Comparison of ENCODE assay signal across 8 cellular contexts in genomic region chr15:51736646-51737537, GRCh38. TPM values are rescaled to one million over a fixed set of nuclear protein-coding genes. Genes with fewer than 3 reads are reported as not detected.
A peak's percentile ranks its signal among the peaks of the same experiment; 100 is the strongest.
DNase-seq lines count a peak whose midpoint lies in the region; ATAC-seq, FAIRE-seq and TF ChIP-seq lines count a peak whose summit lies in the region.

No MANE protein-coding gene starts in this region.

- CTCF ChIA-PET in A549 (lab: Yijun Ruan, JAX) = interaction anchor here (0.8 to 9.8 kb wide), 15 partner anchors 10 to 87 kb away, joined by 3 to 73 read pairs (median 4); no protein-coding TSS in a partner anchor

- no peak overlapping the region for H3K4ac ChIP-seq in neuronal stem cell (ENCODE audit: low read length)

- H3K27ac ChIP-seq in A549 (peak overlapping the region; percentile 86 to 91), neuronal stem cell (replicated peaks; ENCODE audit: low read length) (no peak overlapping the region), urinary bladder (ENCODE audit: low read depth) (peak overlapping the region; percentile 75)

- peak overlapping the region; percentile 74 for H3K9ac ChIP-seq in neuronal stem cell (ENCODE audit: low read depth, low read length, poor library complexity)

- peak overlapping the region; percentile 87 for H3K23ac ChIP-seq in neuronal stem cell (ENCODE audit: low read depth, low read length, poor library complexity)

- no peak overlapping the region for H4K91ac ChIP-seq in neuronal stem cell (ENCODE audit: low read depth, low read length, poor library complexity)

- H3K14ac ChIP-seq in neuronal stem cell (ENCODE audit: low read length) = no peak overlapping the region

- TF ChIP-seq POLR2A in A549 (IDR thresholded peaks at IDR 0.05; ENCODE audit: low read length) = no peak; the same call in 1 of the 2 replicates

- TF ChIP-seq CTCF in A549 (IDR thresholded peaks at IDR 0.05) = no peak
- no peak for TF ChIP-seq CTCF in fibroblast of pulmonary artery (IDR thresholded peaks at IDR 0.05; ENCODE audit: low read length, missing control alignments)

- H2AK5ac ChIP-seq in neuronal stem cell (ENCODE audit: low read depth, low read length) = no peak overlapping the region

- peak; percentile 50 to 60 for DNase-seq in A549 (ENCODE audit: low read depth in 1 of 2, low spot score in 1 of 2)
- peak; percentile 20 to 48 for DNase-seq in NOMO-1 (lab: John Stamatoyannopoulos, UW; ENCODE audit: unreplicated experiment in 2 of 2)
- DNase-seq in activated T-helper 1 cell treated with anti-CD3 and anti-CD28 coated beads, Interleukin-2, amount 50 U/mL, for 16 hours (ENCODE audit: low read depth in 1 of 2, low spot score in 1 of 2) = peak; percentile 31 to 36
- no peak for DNase-seq in fibroblast of pulmonary artery (ENCODE audit: low read depth)
- DNase-seq in neuronal stem cell (ENCODE audit: low spot score) = no peak

- no peaks in the 10 kb centered on the region for H3K79me1 ChIP-seq in neuronal stem cell (ENCODE audit: low read depth, low read length)

- H3K36me3 ChIP-seq in neuronal stem cell (replicated peaks in 1 of 2; ENCODE audit: control insufficient read depth in 2 of 2, insufficient read depth in 2 of 2, low read length in 2 of 2) (no peaks in the 10 kb centered on the region), urinary bladder (ENCODE audit: insufficient read depth) (no peaks in the 10 kb centered on the region)

- peak overlapping the region; percentile 82 for H3K18ac ChIP-seq in neuronal stem cell (ENCODE audit: low read length)

- TF ChIP-seq RAD21 in A549 (conservative IDR thresholded peaks at IDR 0.05 in 1 of 2, IDR thresholded peaks at IDR 0.05 in 1 of 2) = no peak

- 15% methylated on average over 22 of the region's 74 CpGs for WGBS in A549 (ENCODE audit: missing lambda C conversion rate)
- WGBS in neuronal stem cell (ENCODE audit: extremely low coverage in 2 of 2, insufficient read length in 2 of 2, insufficient replicate concordance in 1 of 2), 2 donors = no CpG with 5 or more reads among the region's 74 CpGs
- 4% methylated on average over 74 of the region's 74 CpGs for WGBS in urinary bladder

- TF ChIP-seq EP300 in A549 (IDR thresholded peaks at IDR 0.05) = no peak

- no peak overlapping the region for H2BK12ac ChIP-seq in neuronal stem cell (ENCODE audit: low read length)

- H2BK5ac ChIP-seq in neuronal stem cell (ENCODE audit: low read length) = no peak overlapping the region

- H2BK15ac ChIP-seq in neuronal stem cell (ENCODE audit: low read length) = no peak overlapping the region

- POLR2A ChIA-PET in A549 (lab: Yijun Ruan, JAX) = interaction anchor here (0.5 to 2.2 kb wide), 7 partner anchors 10 to 1586 kb away, joined by 3 to 17 read pairs (median 6); partner anchors contain the start of gene LEO1

- peaks cover 16% of the 10 kb centered on the region for H3K4me1 ChIP-seq in A549
- H3K4me1 ChIP-seq in neuronal stem cell (ENCODE audit: control insufficient read depth in 2 of 2, insufficient read depth in 1 of 2, low read depth in 1 of 2, low read length in 2 of 2) = peaks cover 0 to 12% of the 10 kb centered on the region in 2 donors
- no peaks in the 10 kb centered on the region for H3K4me1 ChIP-seq in urinary bladder (ENCODE audit: insufficient read depth)

- ATAC-seq in A549 (peak; percentile 80 to 85), GM18498 (IDR thresholded peaks at IDR 0.05; ENCODE audit: unreplicated experiment) (peak; percentile 37), HG03025 (IDR thresholded peaks at IDR 0.05; ENCODE audit: low FRiP score, unreplicated experiment) (peak; percentile 34)

- peaks cover 3 to 70% (median 33%) of the 10 kb centered on the region in 3 experiments for H3K27me3 ChIP-seq in neuronal stem cell (ENCODE audit: control insufficient read depth in 3 of 3, insufficient read depth in 3 of 3, low read depth in 1 of 3, low read length in 3 of 3)

- peak overlapping the region; percentile 95 for H2AFZ ChIP-seq in neuronal stem cell (ENCODE audit: low read length)

- H4K8ac ChIP-seq in neuronal stem cell (ENCODE audit: low read depth, low read length) = no peak overlapping the region

- no peak for FAIRE-seq in A549 (lab: Jason Lieb, UNC)

- H3K9me3 ChIP-seq in A549 = no peaks in the 10 kb centered on the region
- no peaks in the 10 kb centered on the region for H3K9me3 ChIP-seq in neuronal stem cell (replicated peaks in 1 of 2; ENCODE audit: control insufficient read depth in 2 of 2, insufficient read depth in 1 of 2, low read depth in 1 of 2, low read length in 2 of 2)

- H3K4me3 ChIP-seq in A549 (peak overlapping the region; percentile 68), fibroblast of pulmonary artery (replicated peaks; ENCODE audit: low read depth, low read length) (peak overlapping the region; percentile 65), neuronal stem cell (ENCODE audit: low read length in 2 of 2) (peak overlapping the region; percentile 55 to 93), urinary bladder (ENCODE audit: low read depth, low read length) (peak overlapping the region; percentile 92)

- peak overlapping the region; percentile 95 for H3K4me2 ChIP-seq in A549
- H3K4me2 ChIP-seq in neuronal stem cell (ENCODE audit: insufficient read depth, low read length, poor library complexity, severe bottlenecking) = peak overlapping the region; percentile 92

- H2BK120ac ChIP-seq in neuronal stem cell (ENCODE audit: low read depth, low read length) = no peak overlapping the region

TF ChIP-seq in A549, 52 proteins besides CTCF, POLR2A, EP300 and RAD21:
- TF ChIP-seq, protein P1, sequence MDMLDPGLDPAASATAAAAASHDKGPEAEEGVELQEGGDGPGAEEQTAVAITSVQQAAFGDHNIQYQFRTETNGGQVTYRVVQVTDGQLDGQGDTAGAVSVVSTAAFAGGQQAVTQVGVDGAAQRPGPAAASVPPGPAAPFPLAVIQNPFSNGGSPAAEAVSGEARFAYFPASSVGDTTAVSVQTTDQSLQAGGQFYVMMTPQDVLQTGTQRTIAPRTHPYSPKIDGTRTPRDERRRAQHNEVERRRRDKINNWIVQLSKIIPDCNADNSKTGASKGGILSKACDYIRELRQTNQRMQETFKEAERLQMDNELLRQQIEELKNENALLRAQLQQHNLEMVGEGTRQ (IDR thresholded peaks at IDR 0.05) = no peak
- TF ChIP-seq HOXB5 (CRISPR knock-in tag; IDR thresholded peaks at IDR 0.05) (0 out of 2 replicates have a peak, but pooled peaks have one; percentile 30), RARB (CRISPR knock-in tag; IDR thresholded peaks at IDR 0.05) (no peak), FOXS1 (CRISPR knock-in tag; IDR thresholded peaks at IDR 0.05) (no peak), CEBPB (IDR thresholded peaks at IDR 0.05) (no peak), JUN (IDR thresholded peaks at IDR 0.05) (peak; percentile 34 to 74; a peak in 2 of 5 replicates), MAX (IDR thresholded peaks at IDR 0.05) (peak; percentile 86), RNF2 (IDR thresholded peaks at IDR 0.05; ENCODE audit: borderline replicate concordance, low read depth) (no peak), MAFK (IDR thresholded peaks at IDR 0.05; ENCODE audit: partially characterized antibody) (no peak), E2F6 (IDR thresholded peaks at IDR 0.05; ENCODE audit: borderline replicate concordance, low read depth) (peak; percentile 71)

RNA-seq across cellular contexts. Expression of gene LYSMD2, which starts 0.6 kb away (rescaled TPM):
- polyA plus RNA-seq in A549 (2011; rRNA removed) (29.2 and 32.1 TPM in 2 replicates), A549 (2017; fragmentation: RNase III; extraction: RNeasy Plus Mini Kit Qiagen cat#74134 plus additional on column Dnase treatment) (16.9 to 18.5 TPM (median 18.3 TPM) in 3 replicates), urinary bladder (11.2 TPM)
- polyA plus RNA-seq in A549 (2012; cell fraction: cytosol; rRNA removed) = 11.8 and 14.3 TPM in 2 replicates
- 6.2 and 9.6 TPM in 2 replicates for polyA plus RNA-seq in A549 (2012; cell fraction: nucleus; rRNA removed)
- 2.7 and 4.0 TPM in 2 replicates for polyA minus RNA-seq in A549 (2011; rRNA and poly(A)+ RNA removed)
- polyA plus RNA-seq in neuronal stem cell (2013, experiment 1 of 2) = 0.14 TPM
- polyA plus RNA-seq in neuronal stem cell (2013, experiment 2 of 2) = 0.19 TPM
- total RNA-seq in urinary bladder = 11.1 TPM

RNA-seq across cellular contexts. Expression of gene TMOD2, which starts 14.5 kb away (rescaled TPM):
- polyA plus RNA-seq in A549 (2011; rRNA removed) (2.5 and 2.8 TPM in 2 replicates), A549 (2017; fragmentation: RNase III; extraction: RNeasy Plus Mini Kit Qiagen cat#74134 plus additional on column Dnase treatment) (1.6 to 2.1 TPM (median 2.0 TPM) in 3 replicates), urinary bladder (5.7 TPM)
- polyA plus RNA-seq in A549 (2012; cell fraction: cytosol; rRNA removed) = 0.24 and 0.30 TPM in 2 replicates
- 0.18 and 0.31 TPM in 2 replicates for polyA plus RNA-seq in A549 (2012; cell fraction: nucleus; rRNA removed)
- polyA minus RNA-seq in A549 (2011; rRNA and poly(A)+ RNA removed) = 1.2 and 1.4 TPM in 2 replicates
- 4.4 TPM for polyA plus RNA-seq in neuronal stem cell (2013, experiment 1 of 2)
- polyA plus RNA-seq in neuronal stem cell (2013, experiment 2 of 2) = 4.2 TPM
- total RNA-seq in urinary bladder = 34.0 TPM

RNA-seq across cellular contexts. Expression of gene SCG3, which starts 55.6 kb away (rescaled TPM):
- polyA plus RNA-seq in A549 (2011; rRNA removed) = 0.03 TPM in 1 of 2 replicates, not detected in the other
- 0.01 TPM in 1 of 2 replicates, not detected in the other for polyA plus RNA-seq in A549 (2012; cell fraction: cytosol; rRNA removed)
- polyA plus RNA-seq in A549 (2012; cell fraction: nucleus; rRNA removed) = not detected in 2 replicates
- 0.03 TPM in 1 of 3 replicates, not detected in the others for polyA plus RNA-seq in A549 (2017; fragmentation: RNase III; extraction: RNeasy Plus Mini Kit Qiagen cat#74134 plus additional on column Dnase treatment)
- not detected in 2 replicates for polyA minus RNA-seq in A549 (2011; rRNA and poly(A)+ RNA removed)
- 0.28 TPM for polyA plus RNA-seq in neuronal stem cell (2013, experiment 1 of 2)
- 0.33 TPM for polyA plus RNA-seq in neuronal stem cell (2013, experiment 2 of 2)
- 1.9 TPM for total RNA-seq in urinary bladder
- 0.61 TPM for polyA plus RNA-seq in urinary bladder

Comparison
In these comparisons a context has a peak if more than half of its experiments do, and no peak if none do; other contexts are left out.
1. DNase-seq: peak in A549 (2 of 2), NOMO-1 (2 of 2) and activated T-helper 1 cell treated with anti-CD3 and anti-CD28 coated beads, Interleukin-2, amount 50 U/mL, for 16 hours (2 of 2); none in fibroblast of pulmonary artery (single experiment) and neuronal stem cell (single experiment).
2. Peak in every context shown above with its lines, with median percentiles within 50 percentile points of each other: ATAC-seq and H3K4me3 ChIP-seq.